In genomic region chr10:42367532-42368230, GRCh38 we compare ENCODE assay signal across 1 cellular context.
A peak's percentile ranks its signal among the peaks of the same experiment; 100 is the strongest.
TF ChIP-seq lines count a peak whose summit lies in the region.

No MANE protein-coding gene starts in this region.

TF ChIP-seq in K562, 482 proteins besides CTCF, POLR2A, EP300 and RAD21 (continued from another document and continues in another):
- no peak for TF ChIP-seq ZNF518B (CRISPR knock-in tag; IDR thresholded peaks at IDR 0.05)
- no peak for TF ChIP-seq ZNF785 (CRISPR knock-in tag; IDR thresholded peaks at IDR 0.05)
- TF ChIP-seq JUNB (CRISPR knock-in tag; conservative IDR thresholded peaks at IDR 0.05): no peak
- no peak for TF ChIP-seq TEAD4 (IDR thresholded peaks at IDR 0.05; ENCODE audit: low read length)
- TF ChIP-seq TEAD4 (CRISPR knock-in tag; IDR thresholded peaks at IDR 0.05; ENCODE audit: borderline replicate concordance): no peak
- TF ChIP-seq E2F3 (CRISPR knock-in tag; IDR thresholded peaks at IDR 0.05): no peak
- TF ChIP-seq ZNF212 (CRISPR knock-in tag; IDR thresholded peaks at IDR 0.05): no peak
- TF ChIP-seq CBFA2T2 (conservative IDR thresholded peaks at IDR 0.05): no peak
- no peak for TF ChIP-seq MYBL2 (IDR thresholded peaks at IDR 0.05; ENCODE audit: low read depth)
- TF ChIP-seq MYBL2 (CRISPR knock-in tag; IDR thresholded peaks at IDR 0.05; ENCODE audit: borderline replicate concordance): no peak
- TF ChIP-seq ZFX (CRISPR knock-in tag; IDR thresholded peaks at IDR 0.05): peak; percentile 63
- TF ChIP-seq ZNF511 (CRISPR knock-in tag; IDR thresholded peaks at IDR 0.05): no peak; the same call in 1 of the 2 replicates
- TF ChIP-seq ZNF124 (CRISPR knock-in tag; IDR thresholded peaks at IDR 0.05): no peak
- no peak for TF ChIP-seq FOXP1 (CRISPR knock-in tag; IDR thresholded peaks at IDR 0.05)
- peak; percentile 33 for TF ChIP-seq PHF20 (IDR thresholded peaks at IDR 0.05; ENCODE audit: partially characterized antibody)
- no peak for TF ChIP-seq CREB3 (tag; conservative IDR thresholded peaks at IDR 0.05; ENCODE audit: low read depth)
- peak; percentile 98 for TF ChIP-seq NFYB (IDR thresholded peaks at IDR 0.05; ENCODE audit: extremely low read depth, insufficient read length)
- TF ChIP-seq PHF21A (IDR thresholded peaks at IDR 0.05; ENCODE audit: borderline replicate concordance, low read depth): no peak
- TF ChIP-seq KDM4B (IDR thresholded peaks at IDR 0.05; ENCODE audit: borderline replicate concordance in 2 of 2, low read depth in 1 of 2): no peak
- no peak for TF ChIP-seq ZNF551 (CRISPR knock-in tag; IDR thresholded peaks at IDR 0.05)
- TF ChIP-seq ZBTB1 (CRISPR knock-in tag; IDR thresholded peaks at IDR 0.05; ENCODE audit: borderline replicate concordance, low read depth): no peak
- TF ChIP-seq EZH2 (IDR thresholded peaks at IDR 0.05; ENCODE audit: borderline replicate concordance, low read depth, low read length): no peak
- TF ChIP-seq HEY1 (CRISPR knock-in tag; IDR thresholded peaks at IDR 0.05; ENCODE audit: borderline replicate concordance): no peak
- no peak for TF ChIP-seq RFX1 (IDR thresholded peaks at IDR 0.05)
- no peak for TF ChIP-seq RBM34 (IDR thresholded peaks at IDR 0.05; ENCODE audit: borderline replicate concordance, insufficient read depth, low read length)
- peak; percentile 78 for TF ChIP-seq ELF2 (CRISPR knock-in tag; IDR thresholded peaks at IDR 0.05)
- TF ChIP-seq ARNT (IDR thresholded peaks at IDR 0.05): no peak
- TF ChIP-seq RBFOX2 (IDR thresholded peaks at IDR 0.05; ENCODE audit: low read depth, low read length): peak; percentile 81
- TF ChIP-seq JUN (IDR thresholded peaks at IDR 0.05; ENCODE audit: borderline replicate concordance, low read depth, low read length): 0 out of 2 replicates have a peak, but pooled peaks have one; percentile 24
- TF ChIP-seq JUN (CRISPR knock-in tag; IDR thresholded peaks at IDR 0.05; ENCODE audit: borderline replicate concordance): no peak
- no peak for TF ChIP-seq FOXJ3 (CRISPR knock-in tag; IDR thresholded peaks at IDR 0.05)
- no peak for TF ChIP-seq REST (CRISPR knock-in tag; IDR thresholded peaks at IDR 0.05; ENCODE audit: low read depth)
- TF ChIP-seq FOXP4 (CRISPR knock-in tag; IDR thresholded peaks at IDR 0.05; ENCODE audit: borderline replicate concordance): no peak
- TF ChIP-seq SMARCE1 (IDR thresholded peaks at IDR 0.05): no peak
- TF ChIP-seq SLC30A9 (CRISPR knock-in tag; IDR thresholded peaks at IDR 0.05): no peak
- TF ChIP-seq CEBPG (CRISPR knock-in tag; IDR thresholded peaks at IDR 0.05): no peak
- no peak for TF ChIP-seq CEBPG (tag; conservative IDR thresholded peaks at IDR 0.05 in 1 of 2, IDR thresholded peaks at IDR 0.05 in 1 of 2)
- no peak for TF ChIP-seq TOE1 (IDR thresholded peaks at IDR 0.05; ENCODE audit: borderline replicate concordance)
- TF ChIP-seq TOE1 (CRISPR knock-in tag; IDR thresholded peaks at IDR 0.05; ENCODE audit: borderline replicate concordance, low read depth): no peak
- no peak for TF ChIP-seq TSHZ1 (CRISPR knock-in tag; IDR thresholded peaks at IDR 0.05)
- no peak for TF ChIP-seq ZNF140 (CRISPR knock-in tag; IDR thresholded peaks at IDR 0.05)
- TF ChIP-seq RFX5 (IDR thresholded peaks at IDR 0.05; ENCODE audit: low read depth, low read length): no peak
- TF ChIP-seq ETV5 (CRISPR knock-in tag; IDR thresholded peaks at IDR 0.05; ENCODE audit: low read depth): no peak
- peak; percentile 76 for TF ChIP-seq TAF9B (IDR thresholded peaks at IDR 0.05; ENCODE audit: partially characterized antibody)
- no peak for TF ChIP-seq CBX3 (IDR thresholded peaks at IDR 0.05; ENCODE audit: borderline replicate concordance in 1 of 2, low read length in 2 of 2)
- no peak for TF ChIP-seq HOXB6 (CRISPR knock-in tag; IDR thresholded peaks at IDR 0.05; ENCODE audit: borderline replicate concordance)
- no peak for TF ChIP-seq ZNF175 (CRISPR knock-in tag; IDR thresholded peaks at IDR 0.05; ENCODE audit: low read depth)
- no peak for TF ChIP-seq ZNF445 (CRISPR knock-in tag; IDR thresholded peaks at IDR 0.05; ENCODE audit: low read depth)
- peak; percentile 32 for TF ChIP-seq MEIS2 (IDR thresholded peaks at IDR 0.05; ENCODE audit: partially characterized antibody)
- 0 out of 4 replicates have a peak, but pooled peaks of 1 of the 2 experiments have one; percentile 11 for TF ChIP-seq MLLT1 (IDR thresholded peaks at IDR 0.05)
- TF ChIP-seq ZNF444 (CRISPR knock-in tag; IDR thresholded peaks at IDR 0.05): no peak
- no peak for TF ChIP-seq SRF (CRISPR knock-in tag; IDR thresholded peaks at IDR 0.05)
- TF ChIP-seq KAT7 (CRISPR knock-in tag; IDR thresholded peaks at IDR 0.05; ENCODE audit: borderline replicate concordance): no peak
- TF ChIP-seq SRSF7 (optimal IDR thresholded peaks at IDR 0.05; ENCODE audit: low read depth, low read length): no peak
- TF ChIP-seq ATF2 (CRISPR knock-in tag; IDR thresholded peaks at IDR 0.05): no peak
- TF ChIP-seq CXXC5 (CRISPR knock-in tag; IDR thresholded peaks at IDR 0.05): peak; percentile 25; the same call in 1 of the 2 replicates
- no peak for TF ChIP-seq BRCA1 (IDR thresholded peaks at IDR 0.05)
- TF ChIP-seq BRCA1 (CRISPR knock-in tag; IDR thresholded peaks at IDR 0.05): no peak
- TF ChIP-seq TFAM (CRISPR knock-in tag; conservative IDR thresholded peaks at IDR 0.05): no peak
